In genomic region chr4:123266221-123266620, GRCh38 we compare ENCODE assay signal across 27 cellular contexts.
"Had no signal": no experiment of that assay in that cellular context is flagged by ENCODE, and none has a peak within 500 bp of the region (broad histone marks: within the 10 kb centered on the region; RNA-seq: fewer than 3 reads in every experiment).

No MANE protein-coding gene starts in this region.

- H3K27me3 ChIP-seq: ascending aorta, cardiac muscle cell, SJCRH30 had no signal

- ATAC-seq: activated CD8-positive, alpha-beta T cell treated with anti-CD3 and anti-CD28 coated beads for 36 hours; activated T-cell treated with anti-CD3 and anti-CD28 coated beads, Interleukin-2, amount 50 U/mL, for 72 hours; activated T-helper 17 cell treated with anti-CD3 and anti-CD28 coated beads, Interleukin-2, amount 50 U/mL, for 72 hours; Panc1 had no signal

- H3K9me3 ChIP-seq: ascending aorta, SJCRH30 had no signal

- DNase-seq: activated CD4-positive, alpha-beta T cell treated with anti-CD3 and anti-CD28 coated beads for 1 hour; activated CD4-positive, alpha-beta T cell treated with anti-CD3 and anti-CD28 coated beads for 48 hours; activated CD4-positive, CD25-positive, alpha-beta regulatory T cell; activated CD8-positive, alpha-beta T cell treated with anti-CD3 and anti-CD28 coated beads for 36 hours; activated effector memory CD4-positive, alpha-beta T cell treated with anti-CD3 and anti-CD28 coated beads, Interleukin-2, amount 50 U/mL, for 16 hours; activated naive CD4-positive, alpha-beta T cell; activated naive CD4-positive, alpha-beta T cell treated with anti-CD3 and anti-CD28 coated beads, Interleukin-2, amount 50 U/mL, for 16 hours; activated naive CD8-positive, alpha-beta T cell treated with anti-CD3 and anti-CD28 coated beads for 36 hours; activated T-cell treated with anti-CD3 and anti-CD28 coated beads, Interleukin-2, amount 50 U/mL, for 1 hour; activated T-cell treated with anti-CD3 and anti-CD28 coated beads, Interleukin-2, amount 50 U/mL, for 72 hours; amygdala; NCI-H1092 treated with DMSO at 0.1 percent for 48 hours; NCI-H1417; NCI-H146; NCI-H187; NCI-H2029 treated with DMSO at 0.1 percent for 48 hours; NCI-H2107; NCI-H226; NCI-H524 treated with DMSO at 0.1 percent for 48 hours; SHP77; SJCRH30; WERI-Rb-1 had no signal

- H3K27ac ChIP-seq: ascending aorta, cardiac muscle cell, SJCRH30, SK-N-MC, WERI-Rb-1 had no signal

- H3K36me3 ChIP-seq: ascending aorta, cardiac muscle cell, SJCRH30, WERI-Rb-1 had no signal

- H3K4me1 ChIP-seq: SJCRH30 had no signal

- H3K4me3 ChIP-seq: ascending aorta, cardiac muscle cell, SJCRH30, SK-N-MC had no signal
